In genomic region chr12:81930037-81930436, GRCh38 we compare ENCODE assay signal across 27 cellular contexts.
"Had no signal": no experiment of that assay in that cellular context is flagged by ENCODE, and none has a peak within 500 bp of the region (broad histone marks: within the 10 kb centered on the region; RNA-seq: fewer than 3 reads in every experiment).

No MANE protein-coding gene starts in this region.

- H3K9me3 ChIP-seq: stomach, testis, thoracic aorta, thyroid gland, tibial artery, tibial nerve, upper lobe of left lung, upper lobe of right lung, uterus, vagina had no signal

- H3K27me3 ChIP-seq: stomach, suprapubic skin, testis, thyroid gland, tibial artery, tibial nerve, transverse colon, upper lobe of left lung, upper lobe of right lung, uterus, vagina had no signal

- H3K4me1 ChIP-seq: stomach, suprapubic skin, testis, thyroid gland, tibial artery, tibial nerve, transverse colon, upper lobe of left lung, upper lobe of right lung, uterus, vagina had no signal

- FAIRE-seq: urothelium cell line had no signal

- H3K36me3 ChIP-seq: stomach, suprapubic skin, thoracic aorta, thyroid gland, tibial artery, tibial nerve, transverse colon, upper lobe of left lung, upper lobe of right lung, uterus, vagina had no signal

- H3K27ac ChIP-seq: stomach, suprapubic skin, testis, thoracic aorta, thyroid gland, tibial artery, tibial nerve, transverse colon, upper lobe of left lung, upper lobe of right lung, uterus, vagina had no signal

- DNase-seq: stimulated activated CD4-positive, alpha-beta T cell treated with anti-CD3 and anti-CD28 coated beads, Interleukin-2, amount 100 ng/mL, for 48 hours; stimulated activated CD4-positive, alpha-beta T cell treated with anti-CD3 and anti-CD28 coated beads, Interleukin-4, amount 100 ng/mL, for 1 hour; stimulated activated CD4-positive, alpha-beta T cell treated with anti-CD3 and anti-CD28 coated beads, Interleukin-4, amount 100 ng/mL, for 24 hours; stimulated activated CD4-positive, alpha-beta T cell treated with anti-CD3 and anti-CD28 coated beads, Interleukin-4, amount 100 ng/mL, for 4 hours; stimulated activated CD8-positive, alpha-beta memory T cell treated with anti-CD3 and anti-CD28 coated beads, Interleukin-4, amount 100 ng/mL, for 48 hours; stimulated activated naive B cell treated with anti-CD40 and anti-IgM and Interleukin-4, amounts not matched to agents 10 μg/mL and 1 μg/mL and 100 μg/mL, for 72 hours; stimulated activated naive CD4-positive, alpha-beta T cell; stimulated activated naive CD4-positive, alpha-beta T cell treated with Interleukin-2 at 50 U/mL for 16 hours; stimulated activated naive CD8-positive, alpha-beta T cell treated with anti-CD3 and anti-CD28 coated beads, Interleukin-15, amount 100 ng/mL, for 72 hours; stimulated activated naive CD8-positive, alpha-beta T cell treated with anti-CD3 and anti-CD28 coated beads, Interleukin-15, Interleukin-2, amounts not matched to agents 100 U/mL and 50 U/mL, for 24 hours; stomach; substantia nigra; testis; thyroid gland; tibial artery; transverse colon; trophoblast cell; upper lobe of left lung; upper lobe of right lung; uterus had no signal

- ATAC-seq: stimulated activated effector memory CD8-positive, alpha-beta T cell treated with anti-CD3 and anti-CD28 coated beads, Interleukin-12 subunit alpha, Interleukin-12 subunit beta, amount 100 ng/mL, for 72 hours; stimulated activated memory B cell treated with anti-CD40 and anti-IgM and Interleukin-4, amounts not matched to agents 10 μg/mL and 1 μg/mL and 100 μg/mL, for 72 hours; stimulated activated naive B cell treated with anti-CD40 and anti-IgM and Interleukin-4, amounts not matched to agents 10 μg/mL and 1 μg/mL and 100 μg/mL, for 72 hours; stimulated activated naive CD8-positive, alpha-beta T cell treated with anti-CD3 and anti-CD28 coated beads, Interleukin-15, amount 100 ng/mL, for 72 hours; stimulated activated naive CD8-positive, alpha-beta T cell treated with anti-CD3 and anti-CD28 coated beads, Interleukin-15, Interleukin-2, amounts not matched to agents 100 U/mL and 50 U/mL, for 24 hours; upper lobe of right lung had no signal

- H3K4me3 ChIP-seq: stomach, suprapubic skin, testis, thoracic aorta, thyroid gland, tibial artery, tibial nerve, transverse colon, upper lobe of left lung, upper lobe of right lung, uterus, vagina had no signal
